ENCODE assay signal across 2 cellular contexts in genomic region chr13:114101325-114101821, GRCh38.
TF ChIP-seq lines count a peak whose summit lies in the region.

No MANE protein-coding gene starts in this region.

TF ChIP-seq in SK-N-SH, 30 proteins besides CTCF, POLR2A, EP300 and RAD21 (continued from another document):
- no peak for TF ChIP-seq USF1 (IDR thresholded peaks at IDR 0.05; ENCODE audit: borderline replicate concordance, low read depth)

TF ChIP-seq in SK-N-SH treated with all-trans-retinoic acid at 6 μM for 48 hours, 23 proteins besides CTCF, POLR2A, EP300 and RAD21 (continued from another document):
- TF ChIP-seq, protein P1, sequence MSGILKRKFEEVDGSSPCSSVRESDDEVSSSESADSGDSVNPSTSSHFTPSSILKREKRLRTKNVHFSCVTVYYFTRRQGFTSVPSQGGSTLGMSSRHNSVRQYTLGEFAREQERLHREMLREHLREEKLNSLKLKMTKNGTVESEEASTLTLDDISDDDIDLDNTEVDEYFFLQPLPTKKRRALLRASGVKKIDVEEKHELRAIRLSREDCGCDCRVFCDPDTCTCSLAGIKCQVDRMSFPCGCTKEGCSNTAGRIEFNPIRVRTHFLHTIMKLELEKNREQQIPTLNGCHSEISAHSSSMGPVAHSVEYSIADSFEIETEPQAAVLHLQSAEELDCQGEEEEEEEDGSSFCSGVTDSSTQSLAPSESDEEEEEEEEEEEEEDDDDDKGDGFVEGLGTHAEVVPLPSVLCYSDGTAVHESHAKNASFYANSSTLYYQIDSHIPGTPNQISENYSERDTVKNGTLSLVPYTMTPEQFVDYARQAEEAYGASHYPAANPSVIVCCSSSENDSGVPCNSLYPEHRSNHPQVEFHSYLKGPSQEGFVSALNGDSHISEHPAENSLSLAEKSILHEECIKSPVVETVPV (CRISPR knock-in tag; IDR thresholded peaks at IDR 0.05), result no peak
- no peak for TF ChIP-seq ZFP3 (CRISPR knock-in tag; IDR thresholded peaks at IDR 0.05)
- no peak for TF ChIP-seq ZNF8 (CRISPR knock-in tag; IDR thresholded peaks at IDR 0.05)
TF ChIP-seq in SK-N-SH treated with all-trans-retinoic acid at 6 μM for 48 hours: peak in this region for 0.
